In the genomic region with DNA sequence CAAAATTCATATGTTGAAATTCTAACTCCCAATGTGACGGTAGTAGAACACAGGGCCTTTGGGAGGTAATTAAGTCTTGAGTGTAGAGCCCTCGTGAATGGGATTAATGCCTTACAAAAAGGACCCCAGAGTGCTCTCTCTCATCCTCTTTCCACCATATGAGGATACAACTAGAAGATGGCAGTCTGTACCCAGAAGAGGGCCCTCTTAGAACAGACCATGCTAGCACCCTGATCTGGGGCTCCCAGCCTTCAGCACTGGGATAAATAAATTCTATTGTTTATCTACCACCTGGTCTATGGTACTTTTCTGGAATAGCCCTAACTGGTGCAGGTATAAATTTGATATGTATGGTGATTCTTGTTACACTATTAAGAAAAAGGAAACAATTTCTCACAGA, we compare ENCODE assay signal across 2 cellular contexts.
TF ChIP-seq lines count a peak whose summit lies in the region.

No MANE protein-coding gene starts in this region.

TF ChIP-seq in GM23338, 12 proteins besides CTCF, POLR2A, EP300 and RAD21 (continued from another document):
- TF ChIP-seq, protein P1, sequence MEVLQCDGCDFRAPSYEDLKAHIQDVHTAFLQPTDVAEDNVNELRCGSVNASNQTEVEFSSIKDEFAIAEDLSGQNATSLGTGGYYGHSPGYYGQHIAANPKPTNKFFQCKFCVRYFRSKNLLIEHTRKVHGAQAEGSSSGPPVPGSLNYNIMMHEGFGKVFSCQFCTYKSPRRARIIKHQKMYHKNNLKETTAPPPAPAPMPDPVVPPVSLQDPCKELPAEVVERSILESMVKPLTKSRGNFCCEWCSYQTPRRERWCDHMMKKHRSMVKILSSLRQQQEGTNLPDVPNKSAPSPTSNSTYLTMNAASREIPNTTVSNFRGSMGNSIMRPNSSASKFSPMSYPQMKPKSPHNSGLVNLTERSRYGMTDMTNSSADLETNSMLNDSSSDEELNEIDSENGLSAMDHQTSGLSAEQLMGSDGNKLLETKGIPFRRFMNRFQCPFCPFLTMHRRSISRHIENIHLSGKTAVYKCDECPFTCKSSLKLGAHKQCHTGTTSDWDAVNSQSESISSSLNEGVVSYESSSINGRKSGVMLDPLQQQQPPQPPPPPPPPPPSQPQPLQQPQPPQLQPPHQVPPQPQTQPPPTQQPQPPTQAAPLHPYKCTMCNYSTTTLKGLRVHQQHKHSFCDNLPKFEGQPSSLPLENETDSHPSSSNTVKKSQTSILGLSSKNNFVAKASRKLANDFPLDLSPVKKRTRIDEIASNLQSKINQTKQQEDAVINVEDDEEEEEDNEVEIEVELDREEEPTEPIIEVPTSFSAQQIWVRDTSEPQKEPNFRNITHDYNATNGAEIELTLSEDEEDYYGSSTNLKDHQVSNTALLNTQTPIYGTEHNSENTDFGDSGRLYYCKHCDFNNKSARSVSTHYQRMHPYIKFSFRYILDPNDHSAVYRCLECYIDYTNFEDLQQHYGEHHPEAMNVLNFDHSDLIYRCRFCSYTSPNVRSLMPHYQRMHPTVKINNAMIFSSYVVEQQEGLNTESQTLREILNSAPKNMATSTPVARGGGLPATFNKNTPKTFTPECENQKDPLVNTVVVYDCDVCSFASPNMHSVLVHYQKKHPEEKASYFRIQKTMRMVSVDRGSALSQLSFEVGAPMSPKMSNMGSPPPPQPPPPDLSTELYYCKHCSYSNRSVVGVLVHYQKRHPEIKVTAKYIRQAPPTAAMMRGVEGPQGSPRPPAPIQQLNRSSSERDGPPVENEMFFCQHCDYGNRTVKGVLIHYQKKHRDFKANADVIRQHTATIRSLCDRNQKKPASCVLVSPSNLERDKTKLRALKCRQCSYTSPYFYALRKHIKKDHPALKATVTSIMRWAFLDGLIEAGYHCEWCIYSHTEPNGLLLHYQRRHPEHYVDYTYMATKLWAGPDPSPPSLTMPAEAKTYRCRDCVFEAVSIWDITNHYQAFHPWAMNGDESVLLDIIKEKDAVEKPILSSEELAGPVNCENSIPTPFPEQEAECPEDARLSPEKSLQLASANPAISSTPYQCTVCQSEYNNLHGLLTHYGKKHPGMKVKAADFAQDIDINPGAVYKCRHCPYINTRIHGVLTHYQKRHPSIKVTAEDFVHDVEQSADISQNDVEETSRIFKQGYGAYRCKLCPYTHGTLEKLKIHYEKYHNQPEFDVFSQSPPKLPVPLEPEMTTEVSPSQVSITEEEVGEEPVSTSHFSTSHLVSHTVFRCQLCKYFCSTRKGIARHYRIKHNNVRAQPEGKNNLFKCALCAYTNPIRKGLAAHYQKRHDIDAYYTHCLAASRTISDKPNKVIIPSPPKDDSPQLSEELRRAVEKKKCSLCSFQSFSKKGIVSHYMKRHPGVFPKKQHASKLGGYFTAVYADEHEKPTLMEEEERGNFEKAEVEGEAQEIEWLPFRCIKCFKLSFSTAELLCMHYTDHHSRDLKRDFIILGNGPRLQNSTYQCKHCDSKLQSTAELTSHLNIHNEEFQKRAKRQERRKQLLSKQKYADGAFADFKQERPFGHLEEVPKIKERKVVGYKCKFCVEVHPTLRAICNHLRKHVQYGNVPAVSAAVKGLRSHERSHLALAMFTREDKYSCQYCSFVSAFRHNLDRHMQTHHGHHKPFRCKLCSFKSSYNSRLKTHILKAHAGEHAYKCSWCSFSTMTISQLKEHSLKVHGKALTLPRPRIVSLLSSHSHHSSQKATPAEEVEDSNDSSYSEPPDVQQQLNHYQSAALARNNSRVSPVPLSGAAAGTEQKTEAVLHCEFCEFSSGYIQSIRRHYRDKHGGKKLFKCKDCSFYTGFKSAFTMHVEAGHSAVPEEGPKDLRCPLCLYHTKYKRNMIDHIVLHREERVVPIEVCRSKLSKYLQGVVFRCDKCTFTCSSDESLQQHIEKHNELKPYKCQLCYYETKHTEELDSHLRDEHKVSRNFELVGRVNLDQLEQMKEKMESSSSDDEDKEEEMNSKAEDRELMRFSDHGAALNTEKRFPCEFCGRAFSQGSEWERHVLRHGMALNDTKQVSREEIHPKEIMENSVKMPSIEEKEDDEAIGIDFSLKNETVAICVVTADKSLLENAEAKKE (CRISPR knock-in tag; IDR thresholded peaks at IDR 0.05), result no peak
- no peak for TF ChIP-seq NANOG (IDR thresholded peaks at IDR 0.05; ENCODE audit: borderline replicate concordance)
- TF ChIP-seq, protein P2, sequence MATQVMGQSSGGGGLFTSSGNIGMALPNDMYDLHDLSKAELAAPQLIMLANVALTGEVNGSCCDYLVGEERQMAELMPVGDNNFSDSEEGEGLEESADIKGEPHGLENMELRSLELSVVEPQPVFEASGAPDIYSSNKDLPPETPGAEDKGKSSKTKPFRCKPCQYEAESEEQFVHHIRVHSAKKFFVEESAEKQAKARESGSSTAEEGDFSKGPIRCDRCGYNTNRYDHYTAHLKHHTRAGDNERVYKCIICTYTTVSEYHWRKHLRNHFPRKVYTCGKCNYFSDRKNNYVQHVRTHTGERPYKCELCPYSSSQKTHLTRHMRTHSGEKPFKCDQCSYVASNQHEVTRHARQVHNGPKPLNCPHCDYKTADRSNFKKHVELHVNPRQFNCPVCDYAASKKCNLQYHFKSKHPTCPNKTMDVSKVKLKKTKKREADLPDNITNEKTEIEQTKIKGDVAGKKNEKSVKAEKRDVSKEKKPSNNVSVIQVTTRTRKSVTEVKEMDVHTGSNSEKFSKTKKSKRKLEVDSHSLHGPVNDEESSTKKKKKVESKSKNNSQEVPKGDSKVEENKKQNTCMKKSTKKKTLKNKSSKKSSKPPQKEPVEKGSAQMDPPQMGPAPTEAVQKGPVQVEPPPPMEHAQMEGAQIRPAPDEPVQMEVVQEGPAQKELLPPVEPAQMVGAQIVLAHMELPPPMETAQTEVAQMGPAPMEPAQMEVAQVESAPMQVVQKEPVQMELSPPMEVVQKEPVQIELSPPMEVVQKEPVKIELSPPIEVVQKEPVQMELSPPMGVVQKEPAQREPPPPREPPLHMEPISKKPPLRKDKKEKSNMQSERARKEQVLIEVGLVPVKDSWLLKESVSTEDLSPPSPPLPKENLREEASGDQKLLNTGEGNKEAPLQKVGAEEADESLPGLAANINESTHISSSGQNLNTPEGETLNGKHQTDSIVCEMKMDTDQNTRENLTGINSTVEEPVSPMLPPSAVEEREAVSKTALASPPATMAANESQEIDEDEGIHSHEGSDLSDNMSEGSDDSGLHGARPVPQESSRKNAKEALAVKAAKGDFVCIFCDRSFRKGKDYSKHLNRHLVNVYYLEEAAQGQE (IDR thresholded peaks at IDR 0.05; ENCODE audit: unreplicated experiment), result no peak
- TF ChIP-seq, protein P3, sequence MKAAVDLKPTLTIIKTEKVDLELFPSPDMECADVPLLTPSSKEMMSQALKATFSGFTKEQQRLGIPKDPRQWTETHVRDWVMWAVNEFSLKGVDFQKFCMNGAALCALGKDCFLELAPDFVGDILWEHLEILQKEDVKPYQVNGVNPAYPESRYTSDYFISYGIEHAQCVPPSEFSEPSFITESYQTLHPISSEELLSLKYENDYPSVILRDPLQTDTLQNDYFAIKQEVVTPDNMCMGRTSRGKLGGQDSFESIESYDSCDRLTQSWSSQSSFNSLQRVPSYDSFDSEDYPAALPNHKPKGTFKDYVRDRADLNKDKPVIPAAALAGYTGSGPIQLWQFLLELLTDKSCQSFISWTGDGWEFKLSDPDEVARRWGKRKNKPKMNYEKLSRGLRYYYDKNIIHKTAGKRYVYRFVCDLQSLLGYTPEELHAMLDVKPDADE (IDR thresholded peaks at IDR 0.05), result no peak
- TF ChIP-seq ZNF331 (CRISPR knock-in tag; IDR thresholded peaks at IDR 0.05; ENCODE audit: low read depth), result no peak
- TF ChIP-seq STAT1 (IDR thresholded peaks at IDR 0.05; ENCODE audit: unreplicated experiment), result no peak
- no peak for TF ChIP-seq POLR2AphosphoS5 (IDR thresholded peaks at IDR 0.05; ENCODE audit: low read depth)
- TF ChIP-seq EZH2phosphoT487 (IDR thresholded peaks at IDR 0.05; ENCODE audit: unreplicated experiment), result no peak
- TF ChIP-seq EZH2 (IDR thresholded peaks at IDR 0.05; ENCODE audit: low read depth, unreplicated experiment), result no peak

TF ChIP-seq in WTC11, 78 proteins besides CTCF, POLR2A, EP300 and RAD21 (continued from another document):
- TF ChIP-seq, protein P4, sequence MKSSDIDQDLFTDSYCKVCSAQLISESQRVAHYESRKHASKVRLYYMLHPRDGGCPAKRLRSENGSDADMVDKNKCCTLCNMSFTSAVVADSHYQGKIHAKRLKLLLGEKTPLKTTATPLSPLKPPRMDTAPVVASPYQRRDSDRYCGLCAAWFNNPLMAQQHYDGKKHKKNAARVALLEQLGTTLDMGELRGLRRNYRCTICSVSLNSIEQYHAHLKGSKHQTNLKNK (CRISPR knock-in tag; IDR thresholded peaks at IDR 0.05), result no peak
- TF ChIP-seq, protein P5, sequence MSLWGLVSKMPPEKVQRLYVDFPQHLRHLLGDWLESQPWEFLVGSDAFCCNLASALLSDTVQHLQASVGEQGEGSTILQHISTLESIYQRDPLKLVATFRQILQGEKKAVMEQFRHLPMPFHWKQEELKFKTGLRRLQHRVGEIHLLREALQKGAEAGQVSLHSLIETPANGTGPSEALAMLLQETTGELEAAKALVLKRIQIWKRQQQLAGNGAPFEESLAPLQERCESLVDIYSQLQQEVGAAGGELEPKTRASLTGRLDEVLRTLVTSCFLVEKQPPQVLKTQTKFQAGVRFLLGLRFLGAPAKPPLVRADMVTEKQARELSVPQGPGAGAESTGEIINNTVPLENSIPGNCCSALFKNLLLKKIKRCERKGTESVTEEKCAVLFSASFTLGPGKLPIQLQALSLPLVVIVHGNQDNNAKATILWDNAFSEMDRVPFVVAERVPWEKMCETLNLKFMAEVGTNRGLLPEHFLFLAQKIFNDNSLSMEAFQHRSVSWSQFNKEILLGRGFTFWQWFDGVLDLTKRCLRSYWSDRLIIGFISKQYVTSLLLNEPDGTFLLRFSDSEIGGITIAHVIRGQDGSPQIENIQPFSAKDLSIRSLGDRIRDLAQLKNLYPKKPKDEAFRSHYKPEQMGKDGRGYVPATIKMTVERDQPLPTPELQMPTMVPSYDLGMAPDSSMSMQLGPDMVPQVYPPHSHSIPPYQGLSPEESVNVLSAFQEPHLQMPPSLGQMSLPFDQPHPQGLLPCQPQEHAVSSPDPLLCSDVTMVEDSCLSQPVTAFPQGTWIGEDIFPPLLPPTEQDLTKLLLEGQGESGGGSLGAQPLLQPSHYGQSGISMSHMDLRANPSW (CRISPR knock-in tag; conservative IDR thresholded peaks at IDR 0.05; ENCODE audit: low read depth), result no peak
- TF ChIP-seq ZNF219 (CRISPR knock-in tag; IDR thresholded peaks at IDR 0.05; ENCODE audit: borderline replicate concordance), result no peak
